Comparison of ENCODE assay signal across 1 cellular context in genomic region chr1:1185101-1185765, GRCh38.
A peak's percentile ranks its signal among the peaks of the same experiment; 100 is the strongest.
TF ChIP-seq lines count a peak whose summit lies in the region.

No MANE protein-coding gene starts in this region.

TF ChIP-seq in K562, 482 proteins besides CTCF, POLR2A, EP300 and RAD21 (continued from another document and continues in another):
- 0 out of 2 replicates have a peak, but pooled peaks have one; percentile 43 for TF ChIP-seq LCOR (CRISPR knock-in tag; IDR thresholded peaks at IDR 0.05)
- TF ChIP-seq POLR2B (IDR thresholded peaks at IDR 0.05; ENCODE audit: low read depth, partially characterized antibody) = no peak
- no peak for TF ChIP-seq PHB2 (IDR thresholded peaks at IDR 0.05; ENCODE audit: low read depth)
- TF ChIP-seq ELF2 (CRISPR knock-in tag; IDR thresholded peaks at IDR 0.05) = no peak
- no peak for TF ChIP-seq PCBP2 (IDR thresholded peaks at IDR 0.05; ENCODE audit: low read depth, low read length, poor library complexity, severe bottlenecking)
- no peak for TF ChIP-seq NKRF (IDR thresholded peaks at IDR 0.05; ENCODE audit: borderline replicate concordance)
- 0 out of 2 replicates have a peak, but pooled peaks have one; percentile 31 for TF ChIP-seq NFIC (IDR thresholded peaks at IDR 0.05)
- TF ChIP-seq BCL6 (CRISPR knock-in tag; IDR thresholded peaks at IDR 0.05) = no peak
- TF ChIP-seq TAL1 (IDR thresholded peaks at IDR 0.05) = peak; percentile 39; the same call in 1 of the 2 replicates
- no peak for TF ChIP-seq NCOA6 (IDR thresholded peaks at IDR 0.05)
- peak; percentile 75 for TF ChIP-seq POLR2G (IDR thresholded peaks at IDR 0.05; ENCODE audit: low read depth, low read length)
- peak in 1 of 2 experiments; percentile 30; a peak in 1 of 4 replicates for TF ChIP-seq ZMIZ1 (IDR thresholded peaks at IDR 0.05; ENCODE audit: low read depth in 2 of 2, low read length in 2 of 2)
- TF ChIP-seq FOSL1 (tag; conservative IDR thresholded peaks at IDR 0.05) = peak; percentile 47; the same call in 1 of the 2 replicates
- peak; percentile 54 for TF ChIP-seq GABPB1 (CRISPR knock-in tag; IDR thresholded peaks at IDR 0.05)
- TF ChIP-seq MCM2 (IDR thresholded peaks at IDR 0.05; ENCODE audit: low read depth) = no peak
- TF ChIP-seq ELK1 (CRISPR knock-in tag; IDR thresholded peaks at IDR 0.05) = no peak
- TF ChIP-seq BCOR (IDR thresholded peaks at IDR 0.05) = no peak
- TF ChIP-seq SMAD3 (CRISPR knock-in tag; conservative IDR thresholded peaks at IDR 0.05) = no peak
- peak; percentile 31; the same call in 1 of the 2 replicates for TF ChIP-seq ESRRA (IDR thresholded peaks at IDR 0.05; ENCODE audit: borderline replicate concordance, low read depth)
- TF ChIP-seq ATF7 (IDR thresholded peaks at IDR 0.05) = peak; percentile 44; the same call in 1 of the 2 replicates
- no peak for TF ChIP-seq ELK3 (CRISPR knock-in tag; IDR thresholded peaks at IDR 0.05)
- 0 out of 2 replicates have a peak, but pooled peaks have one; percentile 35 for TF ChIP-seq ELF1 (tag; IDR thresholded peaks at IDR 0.05)
- no peak for TF ChIP-seq NEUROD1 (IDR thresholded peaks at IDR 0.05; ENCODE audit: borderline replicate concordance, low read depth, low read length, partially characterized antibody)
- TF ChIP-seq SOX6 (IDR thresholded peaks at IDR 0.05) = peak; percentile 43
- TF ChIP-seq ZNF766 (CRISPR knock-in tag; conservative IDR thresholded peaks at IDR 0.05) = no peak
- no peak for TF ChIP-seq HMG20B (CRISPR knock-in tag; IDR thresholded peaks at IDR 0.05)
- 0 out of 2 replicates have a peak, but pooled peaks have one; percentile 36 for TF ChIP-seq TARDBP (IDR thresholded peaks at IDR 0.05)
- TF ChIP-seq ZNF431 (CRISPR knock-in tag; IDR thresholded peaks at IDR 0.05) = no peak
- no peak for TF ChIP-seq SRSF9 (IDR thresholded peaks at IDR 0.05; ENCODE audit: borderline replicate concordance, low read depth, low read length)
- TF ChIP-seq CCAR2 (IDR thresholded peaks at IDR 0.05; ENCODE audit: low read depth, low read length) = no peak
- no peak for TF ChIP-seq MAFK (IDR thresholded peaks at IDR 0.05; ENCODE audit: low read length)
- TF ChIP-seq PPARD (CRISPR knock-in tag; IDR thresholded peaks at IDR 0.05) = no peak
- peak; percentile 46; the same call in 1 of the 2 replicates for TF ChIP-seq TRIM28 (IDR thresholded peaks at IDR 0.05)
- TF ChIP-seq CTBP1 (IDR thresholded peaks at IDR 0.05; ENCODE audit: borderline replicate concordance) = peak; percentile 42
- TF ChIP-seq TRIM25 (IDR thresholded peaks at IDR 0.05; ENCODE audit: borderline replicate concordance) = no peak
- peak; percentile 22; the same call in 1 of the 2 replicates for TF ChIP-seq TFAP4 (CRISPR knock-in tag; IDR thresholded peaks at IDR 0.05; ENCODE audit: borderline replicate concordance)
- TF ChIP-seq ZNF175 (CRISPR knock-in tag; IDR thresholded peaks at IDR 0.05; ENCODE audit: low read depth) = no peak
- TF ChIP-seq ID3 (CRISPR knock-in tag; IDR thresholded peaks at IDR 0.05) = no peak
- peak; percentile 76 for TF ChIP-seq ID3 (tag; IDR thresholded peaks at IDR 0.05)
- TF ChIP-seq TCF3 (CRISPR knock-in tag; IDR thresholded peaks at IDR 0.05) = peak; percentile 77
- no peak for TF ChIP-seq MTA2 (IDR thresholded peaks at IDR 0.05; ENCODE audit: low read depth)
- TF ChIP-seq ZNF639 (CRISPR knock-in tag; conservative IDR thresholded peaks at IDR 0.05 in 1 of 2, IDR thresholded peaks at IDR 0.05 in 1 of 2) = peak in 1 of 2 experiments; percentile 40; a peak in 1 of 4 replicates
- TF ChIP-seq PML (IDR thresholded peaks at IDR 0.05; ENCODE audit: low read length) = no peak; the same call in 1 of the 2 replicates
- no peak for TF ChIP-seq RFX1 (IDR thresholded peaks at IDR 0.05)
- no peak for TF ChIP-seq THRB (CRISPR knock-in tag; conservative IDR thresholded peaks at IDR 0.05)
- TF ChIP-seq UBTF (IDR thresholded peaks at IDR 0.05; ENCODE audit: borderline replicate concordance in 1 of 2, low read depth in 2 of 2, low read length in 2 of 2) = peak; percentile 75 to 81; a peak in 3 of 4 replicates
- TF ChIP-seq TOE1 (IDR thresholded peaks at IDR 0.05; ENCODE audit: borderline replicate concordance) = peak; percentile 30; the same call in 1 of the 2 replicates
- no peak for TF ChIP-seq TOE1 (CRISPR knock-in tag; IDR thresholded peaks at IDR 0.05; ENCODE audit: borderline replicate concordance, low read depth)
